ENCODE assay signal across 9 cellular contexts in genomic region chr1:4761324-4761723, GRCh38.
"Had no signal": no experiment of that assay in that cellular context is flagged by ENCODE, and none has a peak within 500 bp of the region (broad histone marks: within the 10 kb centered on the region; RNA-seq: fewer than 3 reads in every experiment).

No MANE protein-coding gene starts in this region.

- ATAC-seq: GM23338, HCT116 had no signal

- H3K4me1 ChIP-seq: HAP-1 had no signal

- DNase-seq: GM23248, GOT3, H7, H9, HCEC 1CT, HFFc6 had no signal

- H3K9me3 ChIP-seq: HAP-1 had no signal

- H3K36me3 ChIP-seq: HAP-1 had no signal

- H3K4me3 ChIP-seq: GM23248, GM23338, HAP-1 had no signal

- H3K27ac ChIP-seq: GM23248 had no signal
